Comparison of ENCODE assay signal across 13 cellular contexts in the genomic region with DNA sequence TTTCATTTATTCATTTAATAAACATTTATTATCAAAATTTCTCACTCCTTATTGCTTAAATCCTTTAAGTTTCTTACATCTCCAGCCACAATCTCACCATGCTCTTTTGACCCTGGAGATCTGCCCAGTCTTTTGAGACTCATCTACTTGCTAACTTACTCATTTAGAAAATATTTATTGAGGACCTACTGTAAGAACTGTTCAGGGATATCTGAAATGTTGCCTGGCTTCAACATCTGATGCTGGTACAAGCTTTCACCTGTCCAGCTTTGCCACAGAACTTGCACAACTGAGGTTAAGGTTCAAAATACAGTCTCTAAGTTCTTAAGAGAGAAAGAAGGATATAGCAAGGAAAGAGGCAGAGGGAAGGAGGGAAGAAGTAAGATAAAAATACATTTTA. TPM values are rescaled to one million over a fixed set of nuclear protein-coding genes. Genes with fewer than 3 reads are reported as not detected.
DNase-seq lines count a peak whose midpoint lies in the region; ATAC-seq, FAIRE-seq and TF ChIP-seq lines count a peak whose summit lies in the region.
"Had no signal": no experiment of that assay in that cellular context is flagged by ENCODE, and none has a peak within 500 bp of the region (broad histone marks: within the 10 kb centered on the region; RNA-seq: fewer than 3 reads in every experiment).

No MANE protein-coding gene starts in this region.

- intact Hi-C loops in mucosa of descending colon (cut with DNase I, micrococcal nuclease) = no loop called here

- peaks cover 0 to 2% of the 10 kb centered on the region in 2 donors for H3K4me1 ChIP-seq in small intestine (ENCODE audit: control insufficient read depth in 2 of 2, insufficient read depth in 1 of 2, low read depth in 1 of 2, low read length in 1 of 2)
- no peaks in the 10 kb centered on the region for H3K4me1 ChIP-seq in mucosa of descending colon (ENCODE audit: low read depth)

- ATAC-seq in activated T-cell treated with anti-CD3 and anti-CD28 coated beads, Interleukin-2, amount 50 U/mL, for 72 hours (replicated peaks in 1 of 2) = no peak
- no peak for ATAC-seq in mucosa of descending colon
- no peak for ATAC-seq in HG02798 (IDR thresholded peaks at IDR 0.05; ENCODE audit: poor library complexity, unreplicated experiment)

- no peaks in the 10 kb centered on the region for H3K9me3 ChIP-seq in small intestine (ENCODE audit: control insufficient read depth, low read depth)
- H3K9me3 ChIP-seq in mucosa of descending colon = no peaks in the 10 kb centered on the region

- H3K4me3 ChIP-seq in small intestine (ENCODE audit: low read depth in 1 of 2, low read length in 2 of 2) = no peak overlapping the region
- no peak overlapping the region for H3K4me3 ChIP-seq in mucosa of descending colon

- H3K27ac Mint-ChIP-seq in activated T-cell treated with anti-CD3 and anti-CD28 coated beads, Interleukin-2, amount 50 U/mL, for 72 hours = peak overlapping the region; percentile 52
- H3K27ac Mint-ChIP-seq: activated CD4-positive, alpha-beta T cell treated with anti-CD3 and anti-CD28 coated beads, Interleukin-2, amount 10 ng/mL, durations not matched to agents 24 days and 14 days; activated T-helper 1 cell treated with anti-CD3 and anti-CD28 coated beads, Interleukin-12 subunit alpha, Interleukin-12 subunit beta, Interleukin-2, Interleukin-4 antibody, amounts not matched to agents 30 ng/mL and 10 ng/mL and 1 ng/mL, durations not matched to agents 14 hours and 24 hours and 36 hours had no signal

- H3K4me1 Mint-ChIP-seq in activated T-cell treated with anti-CD3 and anti-CD28 coated beads, Interleukin-2, amount 50 U/mL, for 72 hours (ENCODE audit: low read depth) = peaks cover 19% of the 10 kb centered on the region

- no peaks in the 10 kb centered on the region for H3K9me3 Mint-ChIP-seq in activated T-cell treated with anti-CD3 and anti-CD28 coated beads, Interleukin-2, amount 50 U/mL, for 72 hours
- H3K9me3 Mint-ChIP-seq: activated CD4-positive, alpha-beta T cell treated with anti-CD3 and anti-CD28 coated beads, Interleukin-2, amount 10 ng/mL, durations not matched to agents 24 days and 14 days; activated T-helper 1 cell treated with anti-CD3 and anti-CD28 coated beads, Interleukin-12 subunit alpha, Interleukin-12 subunit beta, Interleukin-2, Interleukin-4 antibody, amounts not matched to agents 30 ng/mL and 10 ng/mL and 1 ng/mL, durations not matched to agents 14 hours and 24 hours and 36 hours had no signal

- no peak for FAIRE-seq in small intestine (lab: Jason Lieb, UNC)

- no peaks in the 10 kb centered on the region for H3K27me3 Mint-ChIP-seq in activated T-cell treated with anti-CD3 and anti-CD28 coated beads, Interleukin-2, amount 50 U/mL, for 72 hours (ENCODE audit: low read depth)
- H3K27me3 Mint-ChIP-seq: activated CD4-positive, alpha-beta T cell treated with anti-CD3 and anti-CD28 coated beads, Interleukin-2, amount 10 ng/mL, durations not matched to agents 24 days and 14 days had no signal

- TF ChIP-seq CTCF in RWPE1 (conservative IDR thresholded peaks at IDR 0.05; ENCODE audit: low read depth) (no peak), mucosa of descending colon (IDR thresholded peaks at IDR 0.05) (no peak)

- CTCF ChIA-PET in RWPE1 (lab: Yijun Ruan, JAX) = no interaction called here

- H3K36me3 ChIP-seq in small intestine (ENCODE audit: control insufficient read depth in 2 of 2, insufficient read depth in 2 of 2, low read length in 2 of 2) (peaks cover 2 to 3% of the 10 kb centered on the region in 2 donors), mucosa of descending colon (ENCODE audit: low read depth) (no peaks in the 10 kb centered on the region)

- POLR2A ChIA-PET in RWPE1 (lab: Yijun Ruan, JAX; ENCODE audit: low non-redundant PET) = no interaction called here

- peaks cover 0 to 4% of the 10 kb centered on the region in 2 donors for H3K36me3 Mint-ChIP-seq in activated T-cell treated with anti-CD3 and anti-CD28 coated beads, Interleukin-2, amount 50 U/mL, for 72 hours (ENCODE audit: insufficient read depth in 2 of 2)

- DNase-seq in activated T-cell treated with anti-CD3 and anti-CD28 coated beads, Interleukin-2, amount 50 U/mL, for 72 hours = no peak
- no peak for DNase-seq in activated T-cell treated with anti-CD3 and anti-CD28 coated beads, Interleukin-2, amount 50 U/mL, for 48 hours
- DNase-seq in RWPE1 (ENCODE audit: low spot score) (peak; percentile 16), fibroblast of peridontal ligament (ENCODE audit: extremely low read depth) (peak; percentile 38), small intestine (peak; percentile 68), mucosa of descending colon (no peak), DMS53 treated with DMSO at 0.1 percent for 48 hours (lab: John Stamatoyannopoulos, UW; ENCODE audit: unreplicated experiment) (no peak)
- DNase-seq: activated CD4-positive, alpha-beta T cell treated with anti-CD3 and anti-CD28 coated beads, Interleukin-2, amount 10 ng/mL, durations not matched to agents 24 days and 14 days; DMS53; effector memory CD4-positive, alpha-beta T cell; stimulated activated CD4-positive, alpha-beta T cell treated with anti-CD3 and anti-CD28 coated beads, Interleukin-12 subunit alpha, Interleukin-12 subunit beta, amount 100 ng/mL, for 4 hours had no signal

- H3K4me3 Mint-ChIP-seq in activated T-cell treated with anti-CD3 and anti-CD28 coated beads, Interleukin-2, amount 50 U/mL, for 72 hours = no peak overlapping the region
- H3K4me3 Mint-ChIP-seq: activated CD4-positive, alpha-beta T cell treated with anti-CD3 and anti-CD28 coated beads, Interleukin-2, amount 10 ng/mL, durations not matched to agents 24 days and 14 days; activated T-helper 1 cell treated with anti-CD3 and anti-CD28 coated beads, Interleukin-12 subunit alpha, Interleukin-12 subunit beta, Interleukin-2, Interleukin-4 antibody, amounts not matched to agents 30 ng/mL and 10 ng/mL and 1 ng/mL, durations not matched to agents 14 hours and 24 hours and 36 hours had no signal

- H3K27ac ChIP-seq in RWPE1 (no peak overlapping the region), small intestine (ENCODE audit: low read depth in 1 of 2, low read length in 1 of 2) (no peak overlapping the region)

- H3K27me3 ChIP-seq in small intestine (ENCODE audit: control insufficient read depth in 2 of 2, insufficient read depth in 2 of 2, low read length in 2 of 2) = no peaks in the 10 kb centered on the region

RNA-seq across cellular contexts. Expression of gene GXYLT1, which starts 17.5 kb away (rescaled TPM):
- total RNA-seq in activated T-cell treated with anti-CD3 and anti-CD28 coated beads, Interleukin-2, amount 50 U/mL, for 72 hours = 1 to 10 TPM; 7.2 to 8.4 TPM
- 1 to 10 TPM; 1.8 to 3.4 (median 1.9) TPM for polyA plus RNA-seq in small intestine
- 1 to 10 TPM; 7.4 to 8.8 (median 8.5) TPM for total RNA-seq in mucosa of descending colon

Comparison
In these comparisons a context has a peak if more than half of its experiments do, and no peak if none do; other contexts are left out.
1. DNase-seq: peak in RWPE1 (single experiment), fibroblast of peridontal ligament (single experiment) and small intestine (single experiment); none in activated T-cell treated with anti-CD3 and anti-CD28 coated beads, Interleukin-2, amount 50 U/mL, for 72 hours (0 of 2), activated T-cell treated with anti-CD3 and anti-CD28 coated beads, Interleukin-2, amount 50 U/mL, for 48 hours (0 of 2), mucosa of descending colon (0 of 3) and DMS53 treated with DMSO at 0.1 percent for 48 hours (single experiment).